Comparison of ENCODE assay signal across 17 cellular contexts in the genomic region with DNA sequence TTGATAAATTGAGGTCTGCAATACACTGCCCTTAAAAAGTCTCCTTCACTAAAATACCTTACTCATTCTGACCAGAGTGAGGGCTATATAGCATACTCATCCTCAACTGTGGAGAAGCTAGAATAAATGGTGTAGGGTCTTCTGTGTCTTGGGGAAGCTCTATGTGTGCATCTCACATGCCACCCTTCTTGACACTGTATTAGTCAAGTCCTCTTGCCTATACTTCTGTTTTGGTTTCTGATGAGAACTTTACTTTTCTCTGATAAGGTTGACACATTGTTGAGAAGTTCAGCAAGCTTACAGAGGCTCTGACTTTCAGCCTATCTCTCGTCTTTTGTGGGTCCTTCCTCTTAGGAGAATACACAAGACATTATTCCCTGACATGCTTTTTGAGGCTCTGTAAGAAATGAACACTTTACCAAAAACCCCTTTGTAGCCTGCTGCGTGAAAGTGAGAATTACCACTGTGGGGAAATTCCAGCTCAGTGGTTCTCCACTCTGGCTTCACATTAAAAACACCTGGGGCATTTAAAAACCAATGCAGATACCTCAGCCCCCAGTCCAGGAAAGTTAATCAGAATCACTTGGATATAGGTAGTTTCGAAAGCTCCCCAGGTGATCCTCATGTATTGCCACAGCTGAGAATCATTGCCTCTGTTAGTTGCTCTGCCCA.
DNase-seq lines count a peak whose midpoint lies in the region; ATAC-seq and TF ChIP-seq lines count a peak whose summit lies in the region.
"Had no signal": no experiment of that assay in that cellular context is flagged by ENCODE, and none has a peak within 500 bp of the region (broad histone marks: within the 10 kb centered on the region; RNA-seq: fewer than 3 reads in every experiment).

No MANE protein-coding gene starts in this region.

- peak overlapping the region; percentile 100 for H3K27ac ChIP-seq in OCI-LY3 (ENCODE audit: low read length)
- H3K27ac ChIP-seq in OCI-LY7 (ENCODE audit: low read depth, low read length, poor library complexity, severe bottlenecking) = no peak overlapping the region
- no peak overlapping the region for H3K27ac ChIP-seq in effector memory CD4-positive, alpha-beta T cell (ENCODE audit: insufficient read depth, low read length, poor library complexity, severe bottlenecking)
- H3K27ac ChIP-seq: heart right ventricle, right atrium auricular region, SK-N-MC had no signal

- TF ChIP-seq CTCF in OCI-LY3 (IDR thresholded peaks at IDR 0.05; ENCODE audit: low read depth, low read length) = no peak
- TF ChIP-seq CTCF in OCI-LY7 (conservative IDR thresholded peaks at IDR 0.05; ENCODE audit: low read length) = no peak

- H3K4me2 ChIP-seq in OCI-LY3 (ENCODE audit: low read length) (peak overlapping the region; percentile 77), OCI-LY7 (ENCODE audit: low read length) (no peak overlapping the region)

- peak; percentile 43 for ATAC-seq in GM18861 (IDR thresholded peaks at IDR 0.05; ENCODE audit: unreplicated experiment)
- ATAC-seq in GM21447 (IDR thresholded peaks at IDR 0.05; ENCODE audit: unreplicated experiment) = peak; percentile 60
- ATAC-seq in HG02943 (IDR thresholded peaks at IDR 0.05; ENCODE audit: low read depth, unreplicated experiment) = peak; percentile 52
- ATAC-seq: heart right ventricle; natural killer cell; stimulated activated naive CD8-positive, alpha-beta T cell treated with anti-CD3 and anti-CD28 coated beads, Interleukin-15, Interleukin-2, amounts not matched to agents 100 U/mL and 50 U/mL, for 24 hours had no signal

- H2AFZ ChIP-seq in OCI-LY3 (ENCODE audit: low read depth, low read length) (no peak overlapping the region), OCI-LY7 (ENCODE audit: low read length) (no peak overlapping the region)

- CTCF ChIA-PET in OCI-LY7 (lab: Charles Lee; ENCODE audit: unreplicated experiment) = no interaction called here

- DNase-seq in stimulated activated CD4-positive, alpha-beta T cell treated with anti-CD3 and anti-CD28 coated beads, Interleukin-15, amount 100 ng/mL, for 24 hours = no peak
- DNase-seq in OCI-LY7 (ENCODE audit: low spot score) (no peak), NCI-H146 (lab: John Stamatoyannopoulos, UW) (no peak)
- no peak for DNase-seq in effector memory CD4-positive, alpha-beta T cell
- DNase-seq: activated naive CD8-positive, alpha-beta T cell treated with anti-CD3 and anti-CD28 coated beads for 36 hours; cerebellar nuclear complex; heart right ventricle; Kasumi-1; natural killer cell; NCI-H2029; stimulated activated naive CD8-positive, alpha-beta T cell treated with anti-CD3 and anti-CD28 coated beads, Interleukin-15, Interleukin-2, amounts not matched to agents 100 U/mL and 50 U/mL, for 24 hours had no signal

- H3K79me2 ChIP-seq in OCI-LY3 (ENCODE audit: low read length) (peaks cover 47% of the 10 kb centered on the region), OCI-LY7 (ENCODE audit: insufficient read depth, low read depth, low read length) (no peaks in the 10 kb centered on the region)

- peak overlapping the region; percentile 79 for H3K4me3 ChIP-seq in OCI-LY3 (ENCODE audit: low read length)
- no peak overlapping the region for H3K4me3 ChIP-seq in OCI-LY7 (ENCODE audit: low read depth, low read length, poor library complexity, severe bottlenecking)
- no peak overlapping the region for H3K4me3 ChIP-seq in effector memory CD4-positive, alpha-beta T cell (ENCODE audit: insufficient read depth, low read depth, low read length, poor library complexity, severe bottlenecking)
- H3K4me3 ChIP-seq: heart right ventricle, right atrium auricular region, SK-N-MC had no signal

- H4K20me1 ChIP-seq in OCI-LY3 (ENCODE audit: insufficient read depth, low read length) (no peaks in the 10 kb centered on the region), OCI-LY7 (ENCODE audit: insufficient read depth, low read length) (no peaks in the 10 kb centered on the region)

- H3K9me3 ChIP-seq in OCI-LY3 (ENCODE audit: insufficient read depth, low read length) (no peaks in the 10 kb centered on the region), OCI-LY7 (ENCODE audit: low read length) (no peaks in the 10 kb centered on the region)
- no peaks in the 10 kb centered on the region for H3K9me3 ChIP-seq in effector memory CD4-positive, alpha-beta T cell (ENCODE audit: control insufficient read depth, low read length)
- H3K9me3 ChIP-seq: heart right ventricle, right atrium auricular region had no signal

- BruUV-seq in OCI-LY7 (replicated peaks; lab: Mats Ljungman, UMichigan) = no TSS peak

- H3K9ac ChIP-seq in OCI-LY3 (ENCODE audit: low read length) = peak overlapping the region; percentile 96

- intact Hi-C loops in OCI-LY7 (cut with micrococcal nuclease; ENCODE audit: unreplicated experiment) = no loop called here

- POLR2A ChIA-PET in OCI-LY7 (lab: Charles Lee) = interaction anchor here (1.2 to 1.6 kb wide), 2 partner anchors 11 to 17 kb away, joined by 3 read pairs; no protein-coding TSS in a partner anchor

- H3K36me3 ChIP-seq in OCI-LY3 (replicated peaks; ENCODE audit: low read depth, low read length) (peaks cover 16% of the 10 kb centered on the region), OCI-LY7 (ENCODE audit: insufficient read depth, low read length) (no peaks in the 10 kb centered on the region)
- no peaks in the 10 kb centered on the region for H3K36me3 ChIP-seq in effector memory CD4-positive, alpha-beta T cell (ENCODE audit: control insufficient read depth, insufficient read depth, low read length)
- H3K36me3 ChIP-seq: heart right ventricle, right atrium auricular region had no signal

- no peaks in the 10 kb centered on the region for H3K27me3 ChIP-seq in OCI-LY3 (ENCODE audit: low read depth, low read length)
- H3K27me3 ChIP-seq in effector memory CD4-positive, alpha-beta T cell (replicated peaks; ENCODE audit: control insufficient read depth, insufficient read depth, low read length, poor library complexity, severe bottlenecking) = no peaks in the 10 kb centered on the region
- H3K27me3 ChIP-seq: heart right ventricle, right atrium auricular region had no signal

- H3K4me1 ChIP-seq in OCI-LY3 (ENCODE audit: low read length) (peaks cover 86% of the 10 kb centered on the region), OCI-LY7 (ENCODE audit: insufficient read depth, low read length, poor library complexity, severe bottlenecking) (no peaks in the 10 kb centered on the region)
- no peaks in the 10 kb centered on the region for H3K4me1 ChIP-seq in effector memory CD4-positive, alpha-beta T cell (ENCODE audit: control insufficient read depth, insufficient read depth, low read length, poor library complexity, severe bottlenecking)
- H3K4me1 ChIP-seq: right atrium auricular region had no signal

- no peaks in the 10 kb centered on the region for H3K9me2 ChIP-seq in OCI-LY7 (ENCODE audit: insufficient read depth, low read length)
